Comparison of ENCODE assay signal across 8 cellular contexts in the genomic region with DNA sequence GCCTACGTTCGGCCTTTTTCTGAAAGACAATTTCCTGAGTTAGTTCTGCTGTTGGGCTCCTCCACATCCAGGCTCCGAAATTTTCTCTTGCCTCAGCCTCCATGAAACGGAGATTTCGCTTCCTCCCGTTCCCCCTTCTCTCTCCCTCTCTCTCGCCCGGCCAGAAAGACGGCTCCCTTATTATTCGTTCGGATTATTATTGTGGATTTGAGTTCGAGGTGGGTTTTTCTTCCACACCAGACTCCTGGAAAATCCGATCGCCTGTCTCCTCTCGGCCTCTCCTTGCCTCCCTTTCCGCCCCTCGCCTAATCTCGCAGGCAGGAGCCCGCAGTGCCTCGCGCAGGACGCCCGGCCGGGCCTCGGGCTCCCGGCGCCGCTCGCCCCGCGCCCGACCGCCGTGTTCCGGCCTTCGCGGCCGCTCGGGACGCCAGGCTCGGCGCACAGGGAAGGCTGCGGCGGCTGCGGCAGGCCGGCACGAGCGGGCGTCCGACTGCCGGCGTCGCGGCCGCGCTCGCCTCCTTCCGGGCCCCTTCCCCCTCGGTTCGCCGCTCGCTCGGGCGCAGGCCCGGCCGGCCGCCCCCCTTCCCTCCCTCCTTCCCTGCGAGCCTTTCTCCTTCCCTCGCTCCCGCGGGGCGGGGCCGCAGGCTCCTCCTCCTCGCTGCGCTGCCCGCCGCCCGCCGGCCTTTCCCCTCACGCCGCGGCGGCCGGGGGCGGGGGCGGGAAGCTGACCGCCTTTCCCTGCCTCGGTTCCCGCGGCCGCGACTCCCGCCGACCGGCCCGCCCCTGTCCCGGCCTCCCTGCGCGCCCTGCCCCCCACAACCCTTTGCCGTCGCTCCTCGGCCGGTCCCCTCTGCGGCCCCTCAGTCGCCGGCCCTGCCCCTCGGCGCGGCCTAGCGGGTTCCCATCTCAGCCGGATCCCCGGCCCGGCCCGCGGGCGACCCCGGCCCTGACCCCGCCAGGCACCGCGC. TPM values are rescaled to one million over a fixed set of nuclear protein-coding genes. Genes with fewer than 3 reads are reported as not detected.
A peak's percentile ranks its signal among the peaks of the same experiment; 100 is the strongest.
DNase-seq lines count a peak whose midpoint lies in the region; ATAC-seq and TF ChIP-seq lines count a peak whose summit lies in the region.

A gene with protein sequence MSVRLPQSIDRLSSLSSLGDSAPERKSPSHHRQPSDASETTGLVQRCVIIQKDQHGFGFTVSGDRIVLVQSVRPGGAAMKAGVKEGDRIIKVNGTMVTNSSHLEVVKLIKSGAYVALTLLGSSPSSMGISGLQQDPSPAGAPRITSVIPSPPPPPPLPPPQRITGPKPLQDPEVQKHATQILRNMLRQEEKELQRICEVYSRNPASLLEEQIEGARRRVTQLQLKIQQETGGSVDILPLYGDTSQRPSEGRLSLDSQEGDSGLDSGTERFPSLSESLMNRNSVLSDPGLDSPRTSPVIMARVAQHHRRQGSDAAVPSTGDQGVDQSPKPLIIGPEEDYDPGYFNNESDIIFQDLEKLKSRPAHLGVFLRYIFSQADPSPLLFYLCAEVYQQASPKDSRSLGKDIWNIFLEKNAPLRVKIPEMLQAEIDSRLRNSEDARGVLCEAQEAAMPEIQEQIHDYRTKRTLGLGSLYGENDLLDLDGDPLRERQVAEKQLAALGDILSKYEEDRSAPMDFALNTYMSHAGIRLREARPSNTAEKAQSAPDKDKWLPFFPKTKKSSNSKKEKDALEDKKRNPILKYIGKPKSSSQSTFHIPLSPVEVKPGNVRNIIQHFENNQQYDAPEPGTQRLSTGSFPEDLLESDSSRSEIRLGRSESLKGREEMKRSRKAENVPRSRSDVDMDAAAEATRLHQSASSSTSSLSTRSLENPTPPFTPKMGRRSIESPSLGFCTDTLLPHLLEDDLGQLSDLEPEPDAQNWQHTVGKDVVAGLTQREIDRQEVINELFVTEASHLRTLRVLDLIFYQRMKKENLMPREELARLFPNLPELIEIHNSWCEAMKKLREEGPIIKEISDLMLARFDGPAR (N-terminal part only) (minus strand): TSS at position 492 of the 968 bp plus-strand sequence. CDS start 1,412 bp downstream, outside the sequence.

- peak within 1 kb of the TSS; percentile 79 for H3K4me3 ChIP-seq in LNCaP clone FGC (ENCODE audit: low read depth, low read length)

- peaks cover 33% of the 10 kb centered on the region for H3K36me3 Mint-ChIP-seq in Calu3 (ENCODE audit: insufficient read depth, unreplicated experiment)

- peaks cover 47% of the 10 kb centered on the region for H3K4me1 Mint-ChIP-seq in Calu3 (ENCODE audit: low read depth, unreplicated experiment)

- CTCF ChIA-PET in Calu3 (lab: Charles Lee) = interaction anchor here (0.5 to 1.1 kb wide), 3 partner anchors 65 to 294 kb away, joined by 3 to 5 read pairs (median 3); no protein-coding TSS in a partner anchor

- ATAC-seq in GM19467 (IDR thresholded peaks at IDR 0.05; ENCODE audit: unreplicated experiment) = peak; percentile 71

- DNase-seq in Calu3 (peak; percentile 97), LNCaP clone FGC (ENCODE audit: low read depth) (peak; percentile 39), RKO (ENCODE audit: low spot score) (peak; percentile 85), amygdala (lab: John Stamatoyannopoulos, UW) (peak; percentile 27 to 90 (median 77)), cardiac septum (ENCODE audit: low spot score) (peak; percentile 93), occipital lobe (lab: John Stamatoyannopoulos, UW) (peak; percentile 87), T-helper 9 cell (no peak)

- H3K4me3 Mint-ChIP-seq in Calu3 (ENCODE audit: low read depth, unreplicated experiment) = peak within 1 kb of the TSS; percentile 81

- H3K27me3 Mint-ChIP-seq in Calu3 (ENCODE audit: unreplicated experiment) = peaks cover under 1% of the 10 kb centered on the region

- intact Hi-C loops in Calu3 (cut with micrococcal nuclease; ENCODE audit: unreplicated experiment) (no loop called here), cardiac septum (cut with DNase I) (loop anchor here (10.0 kb wide), 1 partner anchor 281 kb away; a partner anchor contains a TSS)

- peak within 1 kb of the TSS; percentile 82 for H3K27ac Mint-ChIP-seq in Calu3 (ENCODE audit: unreplicated experiment)

- BruUV-seq in Calu3 (replicated peaks; lab: Mats Ljungman, UMichigan) = no TSS peak

- no peaks in the 10 kb centered on the region for H3K9me3 Mint-ChIP-seq in Calu3 (ENCODE audit: low read depth, unreplicated experiment)

- TF ChIP-seq CTCF in Calu3 (IDR thresholded peaks at IDR 0.05; ENCODE audit: unreplicated experiment) = no peak
- no peak for TF ChIP-seq CTCF in LNCaP clone FGC (IDR thresholded peaks at IDR 0.05; ENCODE audit: control insufficient read depth, extremely low read depth, insufficient read depth)

RNA-seq across cellular contexts. Expression of the gene that starts here (rescaled TPM):
- total RNA-seq in Calu3 (2022) (44.1 and 46.6 TPM in 2 replicates), cardiac septum (29.8 TPM), occipital lobe (38.4 TPM)
